In the genomic region with DNA sequence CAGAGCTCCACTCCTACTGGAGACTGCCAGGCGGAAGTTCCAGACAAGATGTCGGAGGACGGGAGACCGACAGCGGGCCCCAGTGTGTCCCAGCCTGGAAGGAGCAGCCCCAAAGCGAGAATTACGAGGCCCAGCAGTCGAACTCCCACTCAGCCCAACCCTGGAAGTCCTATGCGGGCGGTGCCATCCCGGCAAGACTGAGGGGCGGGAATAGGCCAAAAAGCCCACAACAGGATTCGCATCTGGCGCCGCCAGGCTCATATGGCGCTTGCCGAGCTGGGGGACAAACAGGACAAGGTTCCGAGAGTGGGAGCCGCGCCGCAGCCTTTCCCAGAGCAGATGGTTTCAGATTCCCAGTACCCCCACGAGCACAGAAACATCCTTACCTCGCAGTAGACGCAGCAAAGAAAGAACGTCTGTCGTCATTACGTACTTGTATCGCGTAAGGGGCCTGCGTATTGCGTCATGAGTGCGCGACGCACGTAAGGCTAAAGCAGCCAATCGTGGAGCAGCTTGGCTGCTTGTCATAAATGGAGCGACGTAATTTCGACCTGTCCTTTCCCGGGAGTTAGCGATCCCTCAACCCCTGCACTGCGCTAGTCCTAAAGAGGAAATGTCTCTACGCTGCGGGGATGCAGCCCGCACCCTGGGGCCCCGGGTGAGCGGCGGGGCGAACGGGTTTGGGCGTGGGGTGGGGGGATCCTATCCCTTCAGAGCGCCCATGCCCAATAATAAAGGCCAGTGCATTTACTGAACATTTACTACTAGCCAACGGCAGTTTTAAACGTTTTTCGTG, we compare ENCODE assay signal across 8 cellular contexts. TPM values are rescaled to one million over a fixed set of nuclear protein-coding genes. Genes with fewer than 3 reads are reported as not detected.
DNase-seq lines count a peak whose midpoint lies in the region; ATAC-seq, FAIRE-seq and TF ChIP-seq lines count a peak whose summit lies in the region.

Gene LIAS (plus strand): TSS at position 552 of the 796 bp plus-strand sequence. CDS start 62 bp downstream, at position 614.
Gene RPL9 (minus strand): TSS at position 418 of the 796 bp plus-strand sequence. CDS start 483 bp downstream, outside the sequence.

- H3K9ac ChIP-seq in OCI-LY3 (ENCODE audit: low read length) = peak within 1 kb of the TSS; percentile 98

- 0% methylated on average over 41 to 43 of the region's 55 CpGs for WGBS in mesodermal cell (ENCODE audit: insufficient coverage in 2 of 2), 2 experiments

- H4K20me1 ChIP-seq in OCI-LY3 (ENCODE audit: insufficient read depth, low read length) = peaks cover 40% of the 10 kb centered on the region

- peaks cover 53% of the 10 kb centered on the region for H3K36me3 ChIP-seq in OCI-LY3 (replicated peaks; ENCODE audit: low read depth, low read length)
- peaks cover 55% of the 10 kb centered on the region for H3K36me3 ChIP-seq in mesodermal cell (ENCODE audit: control insufficient read depth, insufficient read depth, low read length)

- H3K4me3 ChIP-seq in OCI-LY3 (ENCODE audit: low read length) (peak within 1 kb of the TSS; percentile 96), mesodermal cell (ENCODE audit: extremely low read depth, insufficient read depth, low read length, poor library complexity, severe bottlenecking) (peak within 1 kb of the TSS; percentile 85)

- H3K27me3 ChIP-seq in OCI-LY3 (ENCODE audit: low read depth, low read length) = no peaks in the 10 kb centered on the region

- no peak for TF ChIP-seq CTCF in OCI-LY3 (IDR thresholded peaks at IDR 0.05; ENCODE audit: low read depth, low read length)

- ATAC-seq in GM21515 (IDR thresholded peaks at IDR 0.05; ENCODE audit: unreplicated experiment) = peak; percentile 81

- peak within 1 kb of the TSS; percentile 71 for H2AFZ ChIP-seq in OCI-LY3 (ENCODE audit: low read depth, low read length)

- FAIRE-seq in endometrium (lab: Jason Lieb, UNC) = peak; percentile 89

- H3K27ac ChIP-seq in OCI-LY3 (ENCODE audit: low read length) (peak within 1 kb of the TSS; percentile 82), mesodermal cell (ENCODE audit: low read depth, low read length, severe bottlenecking) (peak within 1 kb of the TSS; percentile 98)

- DNase-seq in D341Med (ENCODE audit: low spot score) = peak; percentile 93
- peak; percentile 92 for DNase-seq in HuH-7 (ENCODE audit: low spot score)
- peak; percentile 98 for DNase-seq in activated CD8-positive, alpha-beta memory T cell treated with anti-CD3 and anti-CD28 coated beads, Interleukin-2, amount 50 U/mL, for 48 hours
- DNase-seq in stimulated activated CD8-positive, alpha-beta memory T cell treated with anti-CD3 and anti-CD28 coated beads, Interleukin-15, amount 100 ng/mL, for 4 hours (ENCODE audit: low read depth in 2 of 2) = peak; percentile 82 to 87

- H3K79me2 ChIP-seq in OCI-LY3 (ENCODE audit: low read length) = peaks cover 56% of the 10 kb centered on the region

- H3K9me3 ChIP-seq in OCI-LY3 (ENCODE audit: insufficient read depth, low read length) (no peaks in the 10 kb centered on the region), mesodermal cell (ENCODE audit: control insufficient read depth, low read length) (no peaks in the 10 kb centered on the region)

- H3K4me2 ChIP-seq in OCI-LY3 (ENCODE audit: low read length) = peak within 1 kb of the TSS; percentile 86

- peaks cover 20% of the 10 kb centered on the region for H3K4me1 ChIP-seq in OCI-LY3 (ENCODE audit: low read length)
- H3K4me1 ChIP-seq in mesodermal cell (ENCODE audit: control insufficient read depth, insufficient read depth, low read length, poor library complexity, severe bottlenecking) = peaks cover 11% of the 10 kb centered on the region

RNA-seq across cellular contexts. Expression of gene LIAS, which starts in this region (rescaled TPM):
- polyA plus RNA-seq in mesodermal cell (2013, experiment 1 of 2) = 14.3 TPM
- 13.2 TPM for polyA plus RNA-seq in mesodermal cell (2013, experiment 2 of 2)

RNA-seq across cellular contexts. Expression of gene RPL9, which starts in this region (rescaled TPM):
- polyA plus RNA-seq in mesodermal cell (2013, experiment 1 of 2) = 2,018 TPM
- 1,902 TPM for polyA plus RNA-seq in mesodermal cell (2013, experiment 2 of 2)

Comparison
In these comparisons a context has a peak if more than half of its experiments do, and no peak if none do; other contexts are left out.
1. Peak in every context shown above with its lines: DNase-seq, ATAC-seq, H3K4me3 ChIP-seq and H3K27ac ChIP-seq.